8 cellular contexts compared by ENCODE assay signal in the genomic region with DNA sequence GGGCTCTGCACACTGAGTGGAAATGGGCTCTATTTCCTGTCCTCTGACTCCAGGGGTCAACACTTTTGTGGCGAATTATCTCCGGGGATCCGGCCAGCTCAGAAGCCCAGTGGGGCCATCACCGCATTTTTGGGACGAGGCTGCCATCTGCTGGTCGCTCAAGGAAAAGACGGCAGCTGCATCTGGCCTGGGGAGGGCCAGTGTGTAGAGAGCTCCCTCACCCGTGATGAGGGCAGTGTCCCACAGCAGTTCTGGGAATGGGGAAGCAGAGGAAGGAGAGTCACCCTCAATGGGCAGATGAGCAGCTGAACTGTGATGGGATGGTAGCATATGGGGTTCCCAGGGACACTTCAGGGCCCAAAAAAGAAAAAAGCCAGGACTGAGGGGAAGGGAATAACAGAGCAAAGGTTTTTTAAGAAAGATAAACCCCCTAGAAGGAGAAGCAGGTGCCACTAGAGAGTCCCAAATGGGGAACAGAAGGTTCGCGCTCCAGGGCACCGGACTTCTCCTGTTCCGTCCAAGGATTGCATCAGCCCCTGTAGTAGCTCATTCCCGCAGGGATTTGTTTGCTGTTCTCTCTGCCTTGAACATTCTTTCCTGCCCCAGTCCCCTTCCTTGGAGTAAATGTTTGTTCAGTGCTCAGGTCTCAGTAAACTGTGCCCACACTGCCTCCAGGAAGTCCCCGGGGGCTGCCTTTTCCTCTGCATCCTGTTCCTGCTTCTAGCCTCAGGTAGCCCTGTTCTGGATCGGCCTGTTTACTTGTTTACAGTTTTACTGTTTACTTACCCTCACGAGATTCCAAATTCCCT. TPM values are rescaled to one million over a fixed set of nuclear protein-coding genes. Genes with fewer than 3 reads are reported as not detected.
DNase-seq lines count a peak whose midpoint lies in the region; ATAC-seq, FAIRE-seq and TF ChIP-seq lines count a peak whose summit lies in the region.

No MANE protein-coding gene starts in this region.

- no peak overlapping the region for H3K23ac ChIP-seq in H1 (ENCODE audit: insufficient read length)
- H3K23ac ChIP-seq in mesenchymal stem cell (ENCODE audit: low read length in 2 of 2) = no peak overlapping the region

- H3K4ac ChIP-seq in H1 (replicated peaks; ENCODE audit: insufficient read length, low read depth, low read length) (no peak overlapping the region), mesenchymal stem cell (ENCODE audit: low read depth in 1 of 2, low read length in 2 of 2) (no peak overlapping the region)

- H2BK15ac ChIP-seq in H1 (ENCODE audit: low read length) (0 out of 2 replicates have a peak overlapping the region, but pooled peaks have one; percentile 53), mesenchymal stem cell (ENCODE audit: low read depth, poor library complexity, severe bottlenecking) (no peak overlapping the region)

- no peak for TF ChIP-seq EP300 in H1 (IDR thresholded peaks at IDR 0.05; ENCODE audit: borderline replicate concordance in 1 of 2, low read depth in 2 of 2, low read length in 2 of 2)

- H4K5ac ChIP-seq in H1 (ENCODE audit: insufficient read length, low read depth, low read length) = no peak overlapping the region

- H3K9me3 ChIP-seq in H1 (ENCODE audit: insufficient read depth in 2 of 2, low read depth in 1 of 2, low read length in 1 of 2) = no peaks in the 10 kb centered on the region
- no peaks in the 10 kb centered on the region for H3K9me3 ChIP-seq in mesenchymal stem cell (ENCODE audit: control insufficient read depth, low read length)

- 48% methylated on average over 16 of the region's 16 CpGs; no CpG with 5 or more reads in 1 of the 2 experiments for WGBS in H1 (ENCODE audit: extremely low coverage in 1 of 2, insufficient coverage in 1 of 2, insufficient read length in 1 of 2, insufficient replicate concordance in 2 of 2, low coverage in 1 of 2, low lambda C conversion rate in 2 of 2, missing lambda C conversion rate in 1 of 2), 2 experiments
- 32% methylated on average over 15 of the region's 16 CpGs for WGBS in mesenchymal stem cell

- FAIRE-seq in H1 (lab: Jason Lieb, UNC) = peak; percentile 78

- H3K27me3 ChIP-seq in H1 (replicated peaks in 1 of 4; ENCODE audit: control insufficient read depth in 3 of 4, extremely low read depth in 1 of 4, insufficient read depth in 3 of 4, low read length in 3 of 4) (no peaks in the 10 kb centered on the region), mesenchymal stem cell (ENCODE audit: control insufficient read depth in 1 of 2, insufficient read depth in 1 of 2, low read length in 2 of 2) (no peaks in the 10 kb centered on the region)

- no peak overlapping the region for H4K8ac ChIP-seq in H1 (ENCODE audit: extremely low read depth, insufficient read depth, low read length)
- no peak overlapping the region for H4K8ac ChIP-seq in mesenchymal stem cell (ENCODE audit: low read length)

- H3K27ac ChIP-seq in H1 (ENCODE audit: low read depth, low read length) (no peak overlapping the region), mesenchymal stem cell (ENCODE audit: low read length, poor library complexity, severe bottlenecking) (no peak overlapping the region)

- TF ChIP-seq CTCF in AG04449 (IDR thresholded peaks at IDR 0.05; ENCODE audit: insufficient read depth, low read length, missing control alignments) (peak; percentile 92), H1 (IDR thresholded peaks at IDR 0.05; ENCODE audit: control extremely low read depth in 1 of 3, insufficient read depth in 1 of 3, low read depth in 1 of 3, low read length in 3 of 3) (peak; percentile 81 to 89 (median 86))

- no peak for TF ChIP-seq POLR2A in H1 (IDR thresholded peaks at IDR 0.05; ENCODE audit: control extremely low read depth in 1 of 2, low read depth in 2 of 2, low read length in 2 of 2)

- H3K9ac ChIP-seq in H1 (replicated peaks in 1 of 4; ENCODE audit: extremely low read depth in 1 of 4, low read depth in 3 of 4, low read length in 3 of 4) = no peak overlapping the region
- H3K9ac ChIP-seq in mesenchymal stem cell (ENCODE audit: low read length) = peak overlapping the region; percentile 61

- H3K23me2 ChIP-seq in H1 (ENCODE audit: low read depth, low read length) = no peaks in the 10 kb centered on the region

- CTCF ChIA-PET in AG04449 (lab: Yijun Ruan, JAX) = interaction anchor here (0.6 to 18.2 kb wide), 64 partner anchors 8 to 1313 kb away, joined by 3 to 322 read pairs (median 4); a partner anchor contains a TSS
- CTCF ChIA-PET in H1 (lab: Charles Lee; ENCODE audit: partially characterized antibody) = interaction anchor here (0.6 to 3.4 kb wide), 37 partner anchors 8 to 1267 kb away, joined by 3 to 25 read pairs (median 3); a partner anchor contains a TSS

- H3K79me1 ChIP-seq in H1 (ENCODE audit: low read depth, low read length) (no peaks in the 10 kb centered on the region), mesenchymal stem cell (replicated peaks; ENCODE audit: low read length, poor library complexity, severe bottlenecking) (no peaks in the 10 kb centered on the region)

- 0 out of 2 replicates have a peak overlapping the region, but pooled peaks have one; percentile 41 for H2BK20ac ChIP-seq in H1 (ENCODE audit: low read length)

- POLR2A ChIA-PET in AG04449 (lab: Yijun Ruan, JAX) = interaction anchor here (0.6 kb wide), 1 partner anchor 705 kb away, joined by 3 read pairs; a partner anchor contains a TSS
- POLR2A ChIA-PET in H1 (lab: Charles Lee; ENCODE audit: partially characterized antibody) = interaction anchor here (0.7 kb wide), 1 partner anchor 199 kb away, joined by 3 read pairs; no protein-coding TSS in a partner anchor

- no peaks in the 10 kb centered on the region for H4K20me1 ChIP-seq in H1 (replicated peaks in 1 of 2; ENCODE audit: control insufficient read depth in 1 of 2, insufficient read depth in 2 of 2, low read length in 2 of 2)

- H2AK5ac ChIP-seq in H1 (ENCODE audit: low read depth, low read length) = no peak overlapping the region
- H2AK5ac ChIP-seq in mesenchymal stem cell (ENCODE audit: low read length, severe bottlenecking) = no peak overlapping the region

- ATAC-seq in GM18861 (IDR thresholded peaks at IDR 0.05; ENCODE audit: unreplicated experiment) (peak; percentile 62), HG03196 (IDR thresholded peaks at IDR 0.05; ENCODE audit: unreplicated experiment) (peak; percentile 57)

- H3K14ac ChIP-seq in H1 (ENCODE audit: insufficient read length) (no peak overlapping the region), mesenchymal stem cell (ENCODE audit: low read length in 2 of 2) (no peak overlapping the region)

- H2AFZ ChIP-seq in H1 (ENCODE audit: low read length) (peak overlapping the region; percentile 81; the same call in 1 of the 2 replicates), mesenchymal stem cell (ENCODE audit: low read depth, low read length) (no peak overlapping the region)

- no peak overlapping the region for H3K4me2 ChIP-seq in H1 (ENCODE audit: insufficient read depth in 1 of 2, low read depth in 2 of 2, low read length in 2 of 2)
- peak overlapping the region; percentile 81 for H3K4me2 ChIP-seq in mesenchymal stem cell (ENCODE audit: low read length, poor library complexity, severe bottlenecking)

- H3K56ac ChIP-seq in H1 (replicated peaks; ENCODE audit: insufficient read length, low read depth, low read length) = no peak overlapping the region

- no peak overlapping the region for H3K18ac ChIP-seq in H1 (ENCODE audit: extremely low read depth, low read length)
- no peak overlapping the region for H3K18ac ChIP-seq in mesenchymal stem cell (ENCODE audit: low read depth in 1 of 2, low read length in 2 of 2)

- no peaks in the 10 kb centered on the region for H3K4me1 ChIP-seq in H1 (replicated peaks in 1 of 4; ENCODE audit: control insufficient read depth in 3 of 4, insufficient read depth in 4 of 4, low read length in 3 of 4)
- H3K4me1 ChIP-seq in mesenchymal stem cell (ENCODE audit: control insufficient read depth, insufficient read depth, low read depth, low read length) = peaks cover 1% of the 10 kb centered on the region

- no peak overlapping the region for H2BK120ac ChIP-seq in H1 (replicated peaks; ENCODE audit: low read depth, low read length)
- H2BK120ac ChIP-seq in mesenchymal stem cell (ENCODE audit: low read depth, low read length) = no peak overlapping the region

- DNase-seq in AG04449 (ENCODE audit: low read depth, low spot score) (no peak), NCI-H82 treated with DMSO at 0.1 percent for 48 hours (lab: John Stamatoyannopoulos, UW; ENCODE audit: unreplicated experiment) (peak; percentile 29), H1 (ENCODE audit: low read depth in 1 of 2, low spot score in 2 of 2) (peak; percentile 49 to 89), mesenchymal stem cell (peak; percentile 77)
- DNase-seq in activated CD8-positive, alpha-beta memory T cell treated with anti-CD3 and anti-CD28 coated beads for 1 hour (ENCODE audit: extremely low read depth in 1 of 2, low read depth in 1 of 2) = peak; percentile 9 to 49
- DNase-seq in stimulated activated CD8-positive, alpha-beta memory T cell treated with anti-CD3 and anti-CD28 coated beads, Interleukin-15, amount 100 ng/mL, for 24 hours (ENCODE audit: low read depth) = peak; percentile 56

- H3K4me3 ChIP-seq in AG04449 (ENCODE audit: low read depth, low read length) (no peak overlapping the region), H1 (ENCODE audit: extremely low read depth in 1 of 4, insufficient read depth in 2 of 4, low read depth in 3 of 4, low read length in 4 of 4) (no peak overlapping the region), mesenchymal stem cell (ENCODE audit: insufficient read depth in 1 of 2, low read depth in 1 of 2, low read length in 2 of 2) (no peak overlapping the region)

- no peaks in the 10 kb centered on the region; a peak in 1 of 4 replicates for H3K79me2 ChIP-seq in H1 (ENCODE audit: control insufficient read depth in 1 of 2, insufficient read depth in 2 of 2, low read length in 2 of 2)

- peak; percentile 97 to 98 for TF ChIP-seq RAD21 in H1 (IDR thresholded peaks at IDR 0.05 in 1 of 2, conservative IDR thresholded peaks at IDR 0.05 in 1 of 2; ENCODE audit: low read depth in 2 of 2, low read length in 2 of 2)

- H2BK12ac ChIP-seq in H1 (ENCODE audit: low read depth, low read length) = no peak overlapping the region; the same call in 1 of the 2 replicates
- no peak overlapping the region for H2BK12ac ChIP-seq in mesenchymal stem cell (ENCODE audit: low read length in 2 of 2)

- peak overlapping the region; percentile 77 for H4K91ac ChIP-seq in H1 (replicated peaks; ENCODE audit: insufficient read length, low read length)
- no peak overlapping the region for H4K91ac ChIP-seq in mesenchymal stem cell (ENCODE audit: low read length)

- no peaks in the 10 kb centered on the region for H3K36me3 ChIP-seq in H1 (ENCODE audit: control insufficient read depth in 2 of 4, insufficient read depth in 4 of 4, low read length in 3 of 4)
- H3K36me3 ChIP-seq in mesenchymal stem cell (ENCODE audit: control insufficient read depth in 1 of 2, insufficient read depth in 2 of 2, low read depth in 1 of 2, low read length in 2 of 2) = no peaks in the 10 kb centered on the region

- 0 out of 2 replicates have a peak overlapping the region, but pooled peaks have one; percentile 31 for H2BK5ac ChIP-seq in H1 (ENCODE audit: low read depth, low read length)
- H2BK5ac ChIP-seq in mesenchymal stem cell (ENCODE audit: low read depth, low read length, poor library complexity, severe bottlenecking) = no peak overlapping the region

RNA-seq across cellular contexts. Expression of a gene that starts 9.3 kb away (rescaled TPM):
- total RNA-seq in H1 (2021; fragmentation: NEBNext Ultra II Directional; extraction: Animal tissue kit (Norgen Biotek cat#: 25700)) = not detected in 2 replicates
- 0.02 and 0.05 TPM in 2 replicates for polyA plus RNA-seq in H1 (2011; rRNA removed)
- polyA plus RNA-seq in H1 (2011; cell fraction: cytosol; rRNA removed) = 0.04 TPM
- 0.09 TPM for polyA plus RNA-seq in H1 (2011; cell fraction: nucleus; rRNA removed)
- polyA plus RNA-seq in H1 (2012, experiment 1 of 2) = not detected in 4 replicates
- polyA plus RNA-seq in H1 (2012, experiment 2 of 2) = not detected
- not detected for polyA plus RNA-seq in H1 (2013, experiment 1 of 2)
- polyA plus RNA-seq in H1 (2013, experiment 2 of 2) = 0.02 TPM
- polyA minus RNA-seq in H1 (2011; rRNA and poly(A)+ RNA removed) = 0.16 TPM in 1 of 2 replicates, not detected in the other
- not detected for polyA minus RNA-seq in H1 (2011; cell fraction: cytosol; rRNA and poly(A)+ RNA removed)
- not detected for polyA minus RNA-seq in H1 (2011; cell fraction: nucleus; rRNA and poly(A)+ RNA removed)
- polyA plus RNA-seq in mesenchymal stem cell (2013, experiment 1 of 2) = not detected
- polyA plus RNA-seq in mesenchymal stem cell (2013, experiment 2 of 2) = not detected
